In genomic region chr6:121733216-121733615, GRCh38 we compare ENCODE assay signal across 20 cellular contexts.
DNase-seq lines count a peak whose midpoint lies in the region; ATAC-seq, FAIRE-seq and TF ChIP-seq lines count a peak whose summit lies in the region.
"Had no signal": no experiment of that assay in that cellular context is flagged by ENCODE, and none has a peak within 500 bp of the region (broad histone marks: within the 10 kb centered on the region; RNA-seq: fewer than 3 reads in every experiment).

No MANE protein-coding gene starts in this region.

- no peaks in the 10 kb centered on the region for H3K79me2 ChIP-seq in HCT116 (ENCODE audit: insufficient read depth, low read length)

- POLR2A ChIA-PET in HCT116 (lab: Charles Lee) = no interaction called here

- FAIRE-seq in H54 (lab: Jason Lieb, UNC) = no peak
- FAIRE-seq: H1, small intestine had no signal

- DNase-seq in HCT116 (ENCODE audit: low read depth, low spot score) (no peak), brain pericyte (ENCODE audit: low read depth, low spot score) (peak; percentile 18), iris pigment epithelial cell (ENCODE audit: low read depth) (peak; percentile 18), NCI-H2107 treated with DMSO at 0.1 percent for 48 hours (lab: John Stamatoyannopoulos, UW; ENCODE audit: unreplicated experiment) (no peak), H54 (ENCODE audit: insufficient read length, low spot score) (no peak), SIG-M5 (lab: John Stamatoyannopoulos, UW) (no peak)
- DNase-seq: colonic mucosa, immature natural killer cell, mucosa of descending colon, NCI-H1436, NCI-H2171, NCI-H524 treated with DMSO at 0.1 percent for 48 hours, small intestine had no signal

- TF ChIP-seq POLR2A in HCT116 (IDR thresholded peaks at IDR 0.05; ENCODE audit: borderline replicate concordance, extremely low read depth, insufficient read depth, insufficient read length) = no peak
- TF ChIP-seq POLR2A in H54 (IDR thresholded peaks at IDR 0.05; ENCODE audit: low read depth, low read length) = no peak

- BruUV-seq in HCT116 (replicated peaks; lab: Mats Ljungman, UMichigan) = no TSS peak

- H4K20me1 ChIP-seq in HCT116 (ENCODE audit: insufficient read depth) = no peaks in the 10 kb centered on the region; the same call in 1 of the 2 replicates

- H2AFZ ChIP-seq in HCT116 (ENCODE audit: low read depth, low read length, poor library complexity, severe bottlenecking) = peak overlapping the region; percentile 68

- no peak overlapping the region for H3K9ac ChIP-seq in HCT116 (ENCODE audit: low read length)

- H3K4me3 ChIP-seq in HCT116 (replicated peaks in 1 of 2; ENCODE audit: low read depth in 1 of 2, low read length in 2 of 2) = no peak overlapping the region
- H3K4me3 ChIP-seq: colonic mucosa, mucosa of descending colon, SK-N-MC, vagina had no signal

- H3K4me1 ChIP-seq in HCT116 (ENCODE audit: control insufficient read depth in 1 of 2, insufficient read depth in 2 of 2, low read length in 2 of 2) = no peaks in the 10 kb centered on the region
- H3K4me1 ChIP-seq: colonic mucosa had no signal

- H3K36me3 ChIP-seq in HCT116 (ENCODE audit: control insufficient read depth in 1 of 2, insufficient read depth in 2 of 2, low read length in 2 of 2) = no peaks in the 10 kb centered on the region
- H3K36me3 ChIP-seq: colonic mucosa, vagina had no signal

- no peaks in the 10 kb centered on the region for H3K9me2 ChIP-seq in HCT116 (ENCODE audit: insufficient read depth)

- no peak for TF ChIP-seq CTCF in HCT116 (IDR thresholded peaks at IDR 0.05 in 2 of 3, conservative IDR thresholded peaks at IDR 0.05 in 1 of 3; ENCODE audit: borderline replicate concordance in 1 of 3, insufficient read depth in 1 of 3, low read depth in 2 of 3, low read length in 2 of 3)

- intact Hi-C loops in HCT116 (cut with micrococcal nuclease) = no loop called here

- H3K4me2 ChIP-seq in HCT116 (ENCODE audit: low read length) = no peak overlapping the region

- RAD21 ChIA-PET in HCT116 (lab: Charles Lee; ENCODE audit: low non-redundant PET in 1 of 2, low total read pairs in 2 of 2, uncharacterized antibody in 2 of 2, unreplicated experiment in 2 of 2) = no interaction called here

- ATAC-seq in HCT116 (no peak), GM21717 (IDR thresholded peaks at IDR 0.05; ENCODE audit: unreplicated experiment) (no peak)
- ATAC-seq: activated naive CD4-positive, alpha-beta T cell treated with anti-CD3 and anti-CD28 coated beads, Interleukin-2, amount 50 U/mL, for 72 hours; mucosa of descending colon; stimulated activated memory B cell treated with anti-CD40 and anti-IgM and Interleukin-4, amounts not matched to agents 10 μg/mL and 1 μg/mL and 100 μg/mL, for 72 hours; WTC11 had no signal

- H3K27ac ChIP-seq in HCT116 (ENCODE audit: low read depth, low read length) = no peak overlapping the region
- H3K27ac ChIP-seq: colonic mucosa, SK-N-MC, vagina had no signal

- TF ChIP-seq RAD21 in HCT116 (IDR thresholded peaks at IDR 0.05; ENCODE audit: low read depth) = no peak

- no peaks in the 10 kb centered on the region; a peak in 1 of 4 replicates for H3K9me3 ChIP-seq in HCT116 (ENCODE audit: control insufficient read depth in 1 of 2, insufficient read depth in 1 of 2, low read depth in 1 of 2, low read length in 2 of 2)
- H3K9me3 ChIP-seq: colonic mucosa, vagina had no signal

- CTCF ChIA-PET in HCT116 (lab: Charles Lee) = no interaction called here

- H3K27me3 ChIP-seq in HCT116 (ENCODE audit: insufficient read depth, low read length) = no peaks in the 10 kb centered on the region
- H3K27me3 ChIP-seq: colonic mucosa, vagina had no signal

TF ChIP-seq in HCT116, 20 proteins besides CTCF, POLR2A, EP300 and RAD21:
- TF ChIP-seq SRF (IDR thresholded peaks at IDR 0.05; ENCODE audit: low read depth) = no peak

Comparison
In these comparisons a context has a peak if more than half of its experiments do, and no peak if none do; other contexts are left out.
1. DNase-seq: peak in brain pericyte (single experiment) and iris pigment epithelial cell (single experiment); none in HCT116 (single experiment), NCI-H2107 treated with DMSO at 0.1 percent for 48 hours (single experiment), H54 (single experiment) and SIG-M5 (single experiment).